24 cellular contexts compared by ENCODE assay signal in genomic region chr9:135929656-135930445, GRCh38. TPM values are rescaled to one million over a fixed set of nuclear protein-coding genes. Genes with fewer than 3 reads are reported as not detected.
A peak's percentile ranks its signal among the peaks of the same experiment; 100 is the strongest.
DNase-seq lines count a peak whose midpoint lies in the region; ATAC-seq, FAIRE-seq and TF ChIP-seq lines count a peak whose summit lies in the region.
"Had no signal": no experiment of that assay in that cellular context is flagged by ENCODE, and none has a peak within 500 bp of the region (broad histone marks: within the 10 kb centered on the region; RNA-seq: fewer than 3 reads in every experiment).

No MANE protein-coding gene starts in this region.

- H2BK15ac ChIP-seq in neuronal stem cell (ENCODE audit: low read length) = no peak overlapping the region

- POLR2A ChIA-PET in K562 (lab: Yijun Ruan, JAX) = interaction anchor here (1.2 to 2.0 kb wide), 2 partner anchors 11 to 39 kb away, joined by 3 to 7 read pairs; no protein-coding TSS in a partner anchor

- H4K8ac ChIP-seq in neuronal stem cell (ENCODE audit: low read depth, low read length) = no peak overlapping the region

- H3K4me2 ChIP-seq in K562 (ENCODE audit: insufficient read depth, low read length) (no peak overlapping the region), neuronal stem cell (ENCODE audit: insufficient read depth, low read length, poor library complexity, severe bottlenecking) (no peak overlapping the region)
- H3K4me2 ChIP-seq: PC-9 had no signal

- no peak overlapping the region for H4K91ac ChIP-seq in neuronal stem cell (ENCODE audit: low read depth, low read length, poor library complexity)

- TF ChIP-seq POLR2A in K562 (conservative IDR thresholded peaks at IDR 0.05) = peak; percentile 11; the same call in 1 of the 2 replicates

- H3K9me3 ChIP-seq in K562 (replicated peaks; ENCODE audit: control insufficient read depth, insufficient read depth, low read depth, low read length) = no peaks in the 10 kb centered on the region
- H3K9me3 ChIP-seq in neuronal stem cell (replicated peaks in 1 of 2; ENCODE audit: control insufficient read depth in 2 of 2, insufficient read depth in 1 of 2, low read depth in 1 of 2, low read length in 2 of 2) = peaks cover 0 to 8% of the 10 kb centered on the region in 2 donors
- H3K9me3 ChIP-seq in skeletal muscle tissue (ENCODE audit: control insufficient read depth in 3 of 3, low read length in 3 of 3) = no peaks in the 10 kb centered on the region
- H3K9me3 ChIP-seq: HAP-1 had no signal

- H3K4ac ChIP-seq in neuronal stem cell (ENCODE audit: low read length) = no peak overlapping the region

- ATAC-seq in K562 = no peak
- ATAC-seq: T-cell had no signal

- no TSS peak for BruUV-seq in K562 (replicated peaks; lab: Mats Ljungman, UMichigan)

- no peak overlapping the region for H3K27ac ChIP-seq in K562 (ENCODE audit: extremely low read depth, low read depth, low read length)
- H3K27ac ChIP-seq in neuronal stem cell (replicated peaks; ENCODE audit: low read length) = no peak overlapping the region
- peak overlapping the region; percentile 38 for H3K27ac ChIP-seq in skeletal muscle tissue (ENCODE audit: low read depth, low read length)
- H3K27ac ChIP-seq: C4-2B, PC-9 had no signal

- no peak for TF ChIP-seq EP300 in K562 (IDR thresholded peaks at IDR 0.05; ENCODE audit: low read length)

- H3K4me1 ChIP-seq in K562 (replicated peaks in 1 of 2; ENCODE audit: control insufficient read depth in 2 of 2, insufficient read depth in 2 of 2, low read length in 2 of 2) = peaks cover 0 to 63% of the 10 kb centered on the region in 2 experiments; a peak in 2 of 5 replicates
- H3K4me1 ChIP-seq in neuronal stem cell (ENCODE audit: control insufficient read depth in 2 of 2, insufficient read depth in 1 of 2, low read depth in 1 of 2, low read length in 2 of 2) = no peaks in the 10 kb centered on the region
- H3K4me1 ChIP-seq in skeletal muscle tissue (ENCODE audit: control insufficient read depth in 3 of 3, insufficient read depth in 3 of 3, low read length in 3 of 3) = peaks cover 18 to 67% (median 34%) of the 10 kb centered on the region in 3 donors
- H3K4me1 ChIP-seq: HAP-1 had no signal

- peak overlapping the region; percentile 22 for H2BK12ac ChIP-seq in neuronal stem cell (ENCODE audit: low read length)

- H2AK5ac ChIP-seq in neuronal stem cell (ENCODE audit: low read depth, low read length) = no peak overlapping the region

- H2BK5ac ChIP-seq in neuronal stem cell (ENCODE audit: low read length) = peak overlapping the region; percentile 53

- H3K9me1 ChIP-seq in K562 (ENCODE audit: control insufficient read depth, insufficient read depth, low read length) = peaks cover 3% of the 10 kb centered on the region

- intact Hi-C loops in K562 (cut with micrococcal nuclease) = no loop called here

- WGBS in K562 (ENCODE audit: insufficient coverage, low coverage, missing lambda C conversion rate) = 96% methylated on average over 16 of the region's 21 CpGs
- no CpG with 5 or more reads among the region's 21 CpGs for WGBS in neuronal stem cell (ENCODE audit: extremely low coverage in 2 of 2, insufficient read length in 2 of 2, insufficient replicate concordance in 1 of 2), 2 donors

- no peak overlapping the region for H3K14ac ChIP-seq in neuronal stem cell (ENCODE audit: low read length)

- peak overlapping the region; percentile 65 for H3K23ac ChIP-seq in neuronal stem cell (ENCODE audit: low read depth, low read length, poor library complexity)

- peaks cover 52% of the 10 kb centered on the region for H3K79me2 ChIP-seq in K562 (ENCODE audit: control insufficient read depth, insufficient read depth, low read length)

- no peak for TF ChIP-seq RAD21 in K562 (CRISPR knock-in tag; conservative IDR thresholded peaks at IDR 0.05 in 1 of 2, IDR thresholded peaks at IDR 0.05 in 1 of 2)

- H4K20me1 ChIP-seq in K562 (replicated peaks; ENCODE audit: control insufficient read depth, insufficient read depth, low read length) = peaks cover 45% of the 10 kb centered on the region; the same call in 1 of the 2 replicates

- no peak overlapping the region for H2AFZ ChIP-seq in K562 (ENCODE audit: low read depth, low read length)
- H2AFZ ChIP-seq in neuronal stem cell (ENCODE audit: low read length) = no peak overlapping the region
- H2AFZ ChIP-seq: PC-9 had no signal

- no peak overlapping the region for H3K18ac ChIP-seq in neuronal stem cell (ENCODE audit: low read length)

- in situ Hi-C loops in K562 (cut with MboI) = no loop called here

- peaks cover 8% of the 10 kb centered on the region for H3K36me3 ChIP-seq in H7 (replicated peaks; ENCODE audit: control insufficient read depth, insufficient read depth, low read length)
- peaks cover 96% of the 10 kb centered on the region for H3K36me3 ChIP-seq in K562 (ENCODE audit: control insufficient read depth, insufficient read depth, low read length)
- peaks cover 20 to 35% of the 10 kb centered on the region in 2 donors for H3K36me3 ChIP-seq in neuronal stem cell (replicated peaks in 1 of 2; ENCODE audit: control insufficient read depth in 2 of 2, insufficient read depth in 2 of 2, low read length in 2 of 2)
- peaks cover 35 to 40% (median 37%) of the 10 kb centered on the region in 3 donors for H3K36me3 ChIP-seq in skeletal muscle tissue (ENCODE audit: control insufficient read depth in 3 of 3, insufficient read depth in 3 of 3, low read length in 3 of 3)

- H3K27me3 ChIP-seq in H7 (ENCODE audit: control insufficient read depth, insufficient read depth, low read length) (no peaks in the 10 kb centered on the region), K562 (ENCODE audit: control insufficient read depth in 2 of 2, insufficient read depth in 2 of 2, low read length in 2 of 2) (no peaks in the 10 kb centered on the region), neuronal stem cell (ENCODE audit: control insufficient read depth in 3 of 3, insufficient read depth in 3 of 3, low read depth in 1 of 3, low read length in 3 of 3) (no peaks in the 10 kb centered on the region), skeletal muscle tissue (ENCODE audit: control insufficient read depth in 3 of 3, insufficient read depth in 3 of 3, low read length in 3 of 3) (no peaks in the 10 kb centered on the region)

- no peak for FAIRE-seq in K562 (lab: Jason Lieb, UNC)
- FAIRE-seq: A204.1, GM12892, GM19239 had no signal

- H3K4me3 ChIP-seq in H7 (ENCODE audit: insufficient read depth, low read depth, low read length) (no peak overlapping the region), K562 (no peak overlapping the region), neuronal stem cell (ENCODE audit: low read length in 2 of 2) (no peak overlapping the region), skeletal muscle tissue (ENCODE audit: low read length in 3 of 3) (no peak overlapping the region)
- H3K4me3 ChIP-seq: HAP-1, PC-9 had no signal

- H3K79me1 ChIP-seq in neuronal stem cell (ENCODE audit: low read depth, low read length) = peaks cover 5% of the 10 kb centered on the region

- DNase-seq in H7 (peak; percentile 53), K562 (ENCODE audit: extremely low read depth in 1 of 4, low spot score in 3 of 4) (no peak), neuronal stem cell (ENCODE audit: low spot score) (no peak), NCI-H748 treated with DMSO at 0.1 percent for 48 hours (lab: John Stamatoyannopoulos, UW) (no peak), glomerular visceral epithelial cell (ENCODE audit: extremely low spot score) (no peak)
- no peak for DNase-seq in stimulated activated CD8-positive, alpha-beta memory T cell treated with anti-CD3 and anti-CD28 coated beads, Interleukin-4, amount 100 ng/mL, for 48 hours
- DNase-seq: DMS79 treated with DMSO at 0.1 percent for 48 hours, GF-D8, NCI-H1092, NCI-H1417 treated with DMSO at 0.1 percent for 48 hours, NCI-H1694 treated with DMSO at 0.1 percent for 48 hours, NCI-H2081 treated with DMSO at 0.1 percent for 48 hours, NCI-H2171 treated with DMSO at 0.1 percent for 48 hours, NCI-H345, NCI-H524, PC-9, Right ventricle myocardium superior, T-cell had no signal

- CTCF ChIA-PET in K562 (lab: Yijun Ruan, JAX; ENCODE audit: low intra/inter-chr PET ratio) = no interaction called here

- TF ChIP-seq CTCF in K562 (IDR thresholded peaks at IDR 0.05 in 2 of 3, conservative IDR thresholded peaks at IDR 0.05 in 1 of 3; ENCODE audit: insufficient read depth in 2 of 3, low read depth in 1 of 3, low read length in 3 of 3) = no peak

- H2BK120ac ChIP-seq in neuronal stem cell (ENCODE audit: low read depth, low read length) = no peak overlapping the region

- H3K9ac ChIP-seq in K562 (ENCODE audit: insufficient read depth in 1 of 2, low read depth in 2 of 2, low read length in 2 of 2) = no peak overlapping the region
- peak overlapping the region; percentile 70 for H3K9ac ChIP-seq in neuronal stem cell (ENCODE audit: low read depth, low read length, poor library complexity)
- H3K9ac ChIP-seq in skeletal muscle tissue (ENCODE audit: low read depth in 1 of 3, low read length in 3 of 3) = peak overlapping the region in 1 of 3 donors; percentile 40

RNA-seq across cellular contexts. Expression of gene CAMSAP1, which starts 22.5 kb away (rescaled TPM):
- total RNA-seq in H7 (2014; rRNA removed; shearing (Covaris generic)) = 26.3 and 34.6 TPM in 2 replicates
- 40.9 and 68.9 TPM in 2 replicates for total RNA-seq in K562 (2011; cell fraction: chromatin; rRNA removed; ENCODE audit: low replicate concordance)
- 21.5 and 22.4 TPM in 2 replicates for total RNA-seq in K562 (2011; cell fraction: nucleolus; rRNA removed)
- total RNA-seq in K562 (2011; cell fraction: nucleoplasm; rRNA removed) = 36.1 and 42.5 TPM in 2 replicates
- total RNA-seq in K562 (2014; rRNA removed) (18.1 and 23.4 TPM in 2 replicates), K562 (2014; rRNA removed; fragmentation: Illumina TruSeq; extraction: Trizol) (14.3 TPM in 2 replicates), K562 (2015; rRNA removed; fragmentation: Illumina TruSeq; extraction: Trizol) (13.9 and 15.7 TPM in 2 replicates), K562 (2021) (28.8 and 32.8 TPM in 2 replicates), skeletal muscle tissue (31.3 TPM)
- polyA plus RNA-seq in K562 (2011; rRNA removed) (6.3 and 6.9 TPM in 2 replicates), K562 (2014; fragmentation: Illumina TruSeq; extraction: Trizol) (14.9 and 19.7 TPM in 2 replicates), K562 (2014; fragmentation: Nextera tagmentation; extraction: Ambion mirVana) (1 to 10 TPM; 1.5 to 1.6 TPM), K562 (2014; rRNA removed) (10.0 and 11.3 TPM in 2 replicates)
- polyA plus RNA-seq in K562 (2011; cell fraction: cytosol; rRNA removed) = 6.3 and 8.3 TPM in 2 replicates
- 15.6 and 19.6 TPM in 2 replicates for polyA plus RNA-seq in K562 (2011; cell fraction: nucleus; rRNA removed)
- 10.6 and 11.9 TPM in 2 replicates for polyA plus RNA-seq in K562 (2012)
- 14.1 and 20.0 TPM in 2 replicates for polyA minus RNA-seq in K562 (2011; rRNA and poly(A)+ RNA removed)
- polyA minus RNA-seq in K562 (2011; cell fraction: cytosol; rRNA and poly(A)+ RNA removed) = 42.2 and 76.3 TPM in 2 replicates
- 11.4 and 23.5 TPM in 2 replicates for polyA minus RNA-seq in K562 (2011; cell fraction: nucleus; rRNA and poly(A)+ RNA removed)
- polyA plus RNA-seq in neuronal stem cell (2013, experiment 1 of 2) = 30.3 TPM
- 27.6 TPM for polyA plus RNA-seq in neuronal stem cell (2013, experiment 2 of 2)

RNA-seq across cellular contexts. Expression of gene UBAC1, which starts 31.3 kb away (rescaled TPM):
- total RNA-seq in H7 (2014; rRNA removed; shearing (Covaris generic)) = 74.6 and 77.0 TPM in 2 replicates
- total RNA-seq in K562 (2011; cell fraction: chromatin; rRNA removed; ENCODE audit: low replicate concordance) = 536 and 854 TPM in 2 replicates
- 552 and 553 TPM in 2 replicates for total RNA-seq in K562 (2011; cell fraction: nucleolus; rRNA removed)
- total RNA-seq in K562 (2011; cell fraction: nucleoplasm; rRNA removed) = 447 and 492 TPM in 2 replicates
- 399 and 504 TPM in 2 replicates for total RNA-seq in K562 (2014; rRNA removed)
- total RNA-seq in K562 (2014; rRNA removed; fragmentation: Illumina TruSeq; extraction: Trizol) = 138 and 145 TPM in 2 replicates
- total RNA-seq in K562 (2015; rRNA removed; fragmentation: Illumina TruSeq; extraction: Trizol) = 166 and 171 TPM in 2 replicates
- total RNA-seq in K562 (2021) = 294 and 309 TPM in 2 replicates
- 385 and 395 TPM in 2 replicates for polyA plus RNA-seq in K562 (2011; rRNA removed)
- polyA plus RNA-seq in K562 (2011; cell fraction: cytosol; rRNA removed) = 447 and 505 TPM in 2 replicates
- polyA plus RNA-seq in K562 (2011; cell fraction: nucleus; rRNA removed) = 838 and 845 TPM in 2 replicates
- 178 and 239 TPM in 2 replicates for polyA plus RNA-seq in K562 (2012)
- polyA plus RNA-seq in K562 (2014; fragmentation: Illumina TruSeq; extraction: Trizol) = 219 and 228 TPM in 2 replicates
- polyA plus RNA-seq in K562 (2014; fragmentation: Nextera tagmentation; extraction: Ambion mirVana) = 100 to 1,000 TPM in 1 of 2 experiments, 10 to 100 TPM in 1; 94.0 to 117 TPM
- polyA plus RNA-seq in K562 (2014; rRNA removed) = 381 and 405 TPM in 2 replicates
- 128 and 165 TPM in 2 replicates for polyA minus RNA-seq in K562 (2011; rRNA and poly(A)+ RNA removed)
- polyA minus RNA-seq in K562 (2011; cell fraction: cytosol; rRNA and poly(A)+ RNA removed) = 110 and 129 TPM in 2 replicates
- 120 and 171 TPM in 2 replicates for polyA minus RNA-seq in K562 (2011; cell fraction: nucleus; rRNA and poly(A)+ RNA removed)
- polyA plus RNA-seq in neuronal stem cell (2013, experiment 1 of 2) = 44.5 TPM
- 42.3 TPM for polyA plus RNA-seq in neuronal stem cell (2013, experiment 2 of 2)
- total RNA-seq in skeletal muscle tissue = 37.6 TPM
